In the genomic region with DNA sequence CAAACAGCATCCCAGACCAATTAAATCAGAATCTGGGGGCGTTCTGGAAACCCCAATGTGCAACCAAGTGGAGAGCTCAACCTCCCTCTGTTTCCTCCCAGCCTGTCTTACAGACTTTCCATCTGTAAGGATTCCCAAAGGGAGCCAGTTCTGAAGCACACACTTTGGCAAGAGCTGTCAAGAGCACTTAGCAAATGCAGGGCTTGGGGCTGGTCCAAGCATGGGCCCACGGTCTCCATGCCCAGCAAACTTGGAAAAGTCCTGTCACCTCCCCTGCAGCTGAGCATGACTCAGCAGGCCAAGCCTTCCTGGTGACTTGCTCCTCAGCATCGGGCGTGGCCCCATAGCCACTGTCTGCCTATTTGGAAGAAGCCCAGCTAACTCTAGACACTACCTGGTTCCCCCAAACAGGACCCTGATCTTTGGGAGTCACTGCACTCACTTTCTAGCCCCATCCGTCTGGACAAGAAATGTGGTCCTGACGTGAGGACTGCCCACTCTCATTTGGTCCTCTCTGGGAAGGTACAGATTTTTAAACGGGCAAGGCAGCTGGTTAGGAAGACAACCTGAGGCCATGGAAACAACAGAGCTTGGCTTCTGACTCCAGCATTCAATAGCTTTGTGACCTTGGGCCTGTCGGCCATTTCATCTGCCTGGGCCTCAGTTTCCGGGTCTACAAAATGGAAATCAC, we compare ENCODE assay signal across 8 cellular contexts. TPM values are rescaled to one million over a fixed set of nuclear protein-coding genes. Genes with fewer than 3 reads are reported as not detected.
DNase-seq lines count a peak whose midpoint lies in the region; ATAC-seq and TF ChIP-seq lines count a peak whose summit lies in the region.

No MANE protein-coding gene starts in this region.

- no peak for TF ChIP-seq CTCF in gastrocnemius medialis (IDR thresholded peaks at IDR 0.05 in 4 of 5, conservative IDR thresholded peaks at IDR 0.05 in 1 of 5)

- peaks cover 34% of the 10 kb centered on the region for H3K36me3 ChIP-seq in CD8-positive, alpha-beta memory T cell (ENCODE audit: insufficient read depth, low read length)
- H3K36me3 ChIP-seq in gastrocnemius medialis, result no peaks in the 10 kb centered on the region

- no peaks in the 10 kb centered on the region for H3K27me3 ChIP-seq in CD8-positive, alpha-beta memory T cell (ENCODE audit: insufficient read depth, low read length, poor library complexity, severe bottlenecking)
- H3K27me3 ChIP-seq in gastrocnemius medialis, result no peaks in the 10 kb centered on the region

- peak overlapping the region in 4 of 7 donors; percentile 29 to 77 (median 53) for H3K4me3 Mint-ChIP-seq in CD8-positive, alpha-beta memory T cell
- H3K4me3 Mint-ChIP-seq in activated naive CD8-positive, alpha-beta T cell treated with anti-CD3 and anti-CD28 coated beads, Interleukin-2, amount 10 ng/mL, durations not matched to agents 7 days and 5 days, result peak overlapping the region; percentile 50

- no peak for TF ChIP-seq POLR2A in gastrocnemius medialis (IDR thresholded peaks at IDR 0.05)

- H3K27ac Mint-ChIP-seq in CD8-positive, alpha-beta memory T cell, result peak overlapping the region; percentile 60 to 97 (median 91)
- H3K27ac Mint-ChIP-seq in activated naive CD8-positive, alpha-beta T cell treated with anti-CD3 and anti-CD28 coated beads, Interleukin-2, amount 10 ng/mL, durations not matched to agents 7 days and 5 days, result peak overlapping the region; percentile 85

- peak overlapping the region; percentile 35 for H3K27ac ChIP-seq in CD8-positive, alpha-beta memory T cell (ENCODE audit: low read depth, low read length)
- H3K27ac ChIP-seq in gastrocnemius medialis, result peak overlapping the region; percentile 15 to 54 (median 30)

- H3K9me3 Mint-ChIP-seq in CD8-positive, alpha-beta memory T cell, result no peaks in the 10 kb centered on the region
- no peaks in the 10 kb centered on the region for H3K9me3 Mint-ChIP-seq in activated naive CD8-positive, alpha-beta T cell treated with anti-CD3 and anti-CD28 coated beads, Interleukin-2, amount 10 ng/mL, durations not matched to agents 7 days and 5 days

- no peak for ATAC-seq in activated naive CD8-positive, alpha-beta T cell treated with anti-CD3 and anti-CD28 coated beads, Interleukin-2, amount 10 ng/mL, durations not matched to agents 7 days and 5 days (ENCODE audit: low read depth)
- ATAC-seq in left ventricle myocardium superior, result peak; percentile 71
- ATAC-seq in gastrocnemius medialis, result peak; percentile 40 to 43
- ATAC-seq in HG03457 (IDR thresholded peaks at IDR 0.05; ENCODE audit: unreplicated experiment), result no peak
- ATAC-seq in GM18909 (IDR thresholded peaks at IDR 0.05; ENCODE audit: poor library complexity, unreplicated experiment), result no peak

- no peaks in the 10 kb centered on the region for H3K9me3 ChIP-seq in CD8-positive, alpha-beta memory T cell (ENCODE audit: low read length)
- H3K9me3 ChIP-seq in gastrocnemius medialis, result no peaks in the 10 kb centered on the region

- H3K27me3 Mint-ChIP-seq in CD8-positive, alpha-beta memory T cell, result peaks cover 0 to 3% of the 10 kb centered on the region in 2 donors
- no peaks in the 10 kb centered on the region for H3K27me3 Mint-ChIP-seq in activated naive CD8-positive, alpha-beta T cell treated with anti-CD3 and anti-CD28 coated beads, Interleukin-2, amount 10 ng/mL, durations not matched to agents 7 days and 5 days

- peaks cover 96% of the 10 kb centered on the region for H3K4me1 ChIP-seq in CD8-positive, alpha-beta memory T cell (ENCODE audit: insufficient read depth, low read length)
- H3K4me1 ChIP-seq in gastrocnemius medialis, result peaks cover 7 to 33% of the 10 kb centered on the region in 2 donors

- H3K4me1 Mint-ChIP-seq in CD8-positive, alpha-beta memory T cell, result peaks cover 95 to 99% (median 99%) of the 10 kb centered on the region in 3 donors
- H3K4me1 Mint-ChIP-seq in activated naive CD8-positive, alpha-beta T cell treated with anti-CD3 and anti-CD28 coated beads, Interleukin-2, amount 10 ng/mL, durations not matched to agents 7 days and 5 days, result peaks cover 92% of the 10 kb centered on the region

- no peak for DNase-seq in CD8-positive, alpha-beta memory T cell
- peak; percentile 47 for DNase-seq in NCI-H2107 (lab: John Stamatoyannopoulos, UW)
- no peak for DNase-seq in activated naive CD8-positive, alpha-beta T cell treated with anti-CD3 and anti-CD28 coated beads, Interleukin-2, amount 10 ng/mL, durations not matched to agents 7 days and 5 days
- DNase-seq in left ventricle myocardium superior, result peak; percentile 87
- peak in 1 of 2 donors; percentile 72 for DNase-seq in gastrocnemius medialis
- DNase-seq in DMS114 treated with DMSO at 0.1 percent for 48 hours (lab: John Stamatoyannopoulos, UW; ENCODE audit: unreplicated experiment), result no peak

- in situ Hi-C loops in gastrocnemius medialis (cut with MboI; ENCODE audit: low sequenced_read_pairs in 4 of 4), result no loop called here

- intact Hi-C loops in left ventricle myocardium superior (cut with micrococcal nuclease) (no loop called here), gastrocnemius medialis (cut with DNase I; ENCODE audit: low total_unique reads) (no loop called here)

- CTCF ChIA-PET in CD8-positive, alpha-beta memory T cell (lab: Charles Lee), result interaction anchor here (1.2 to 2.4 kb wide), 3 partner anchors 9 to 19 kb away, joined by 5 to 6 read pairs (median 5); no protein-coding TSS in a partner anchor

- H3K36me3 Mint-ChIP-seq in CD8-positive, alpha-beta memory T cell, result peaks cover 16 to 75% (median 21%) of the 10 kb centered on the region in 3 donors
- H3K36me3 Mint-ChIP-seq in activated naive CD8-positive, alpha-beta T cell treated with anti-CD3 and anti-CD28 coated beads, Interleukin-2, amount 10 ng/mL, durations not matched to agents 7 days and 5 days, result peaks cover 49% of the 10 kb centered on the region

- POLR2A ChIA-PET in CD8-positive, alpha-beta memory T cell (lab: Charles Lee), result interaction anchor here (0.9 kb wide), 1 partner anchor 132 kb away, joined by 3 read pairs; no protein-coding TSS in a partner anchor
- POLR2A ChIA-PET in activated naive CD8-positive, alpha-beta T cell treated with anti-CD3 and anti-CD28 coated beads, Interleukin-2, amount 10 ng/mL, durations not matched to agents 7 days and 5 days (lab: Charles Lee), result interaction anchor here (0.9 to 4.5 kb wide), 6 partner anchors 8 to 259 kb away, joined by 3 to 33 read pairs (median 4); a partner anchor contains a TSS

- no peak overlapping the region for H3K4me3 ChIP-seq in CD8-positive, alpha-beta memory T cell (ENCODE audit: low read length)
- no peak overlapping the region for H3K4me3 ChIP-seq in gastrocnemius medialis

RNA-seq across cellular contexts. Expression of a gene that starts 16.9 kb away (rescaled TPM):
- 100 to 1,000 TPM; 103 to 108 TPM for total RNA-seq in CD8-positive, alpha-beta memory T cell
- polyA plus RNA-seq in CD8-positive, alpha-beta memory T cell, result 42.6 TPM
- total RNA-seq in activated naive CD8-positive, alpha-beta T cell treated with anti-CD3 and anti-CD28 coated beads, Interleukin-2, amount 10 ng/mL, durations not matched to agents 7 days and 5 days, result 10 to 100 TPM; 80.8 to 82.3 TPM
- total RNA-seq in left ventricle myocardium superior, result 38.5 TPM
- total RNA-seq in gastrocnemius medialis, result 10 to 100 TPM in 2 of 4 donors, 1 to 10 TPM in 2; 6.3 to 16.1 (median 9.4) TPM

Comparison
In these comparisons a context has a peak if more than half of its experiments do, and no peak if none do; other contexts are left out.
1. DNase-seq: peak in NCI-H2107 (single experiment) and left ventricle myocardium superior (single experiment); none in CD8-positive, alpha-beta memory T cell (0 of 5), activated naive CD8-positive, alpha-beta T cell treated with anti-CD3 and anti-CD28 coated beads, Interleukin-2, amount 10 ng/mL, durations not matched to agents 7 days and 5 days (single experiment) and DMS114 treated with DMSO at 0.1 percent for 48 hours (single experiment).
2. ATAC-seq: peak in left ventricle myocardium superior (single experiment) and gastrocnemius medialis (2 of 2); none in activated naive CD8-positive, alpha-beta T cell treated with anti-CD3 and anti-CD28 coated beads, Interleukin-2, amount 10 ng/mL, durations not matched to agents 7 days and 5 days (single experiment), HG03457 (single experiment) and GM18909 (single experiment).